Comparison of ENCODE assay signal across 27 cellular contexts in genomic region chr7:51188987-51189386, GRCh38.
DNase-seq lines count a peak whose midpoint lies in the region; ATAC-seq and TF ChIP-seq lines count a peak whose summit lies in the region.
"Had no signal": no experiment of that assay in that cellular context is flagged by ENCODE, and none has a peak within 500 bp of the region (broad histone marks: within the 10 kb centered on the region; RNA-seq: fewer than 3 reads in every experiment).

No MANE protein-coding gene starts in this region.

- peaks cover 52% of the 10 kb centered on the region for H3K4me1 ChIP-seq in left ventricle myocardium inferior
- peaks cover 3% of the 10 kb centered on the region for H3K4me1 ChIP-seq in right cardiac atrium (ENCODE audit: control insufficient read depth, insufficient read depth, low read length)
- H3K4me1 ChIP-seq: SJCRH30 had no signal

- H3K36me3 ChIP-seq in left ventricle myocardium inferior = no peaks in the 10 kb centered on the region
- H3K36me3 ChIP-seq: SJCRH30 had no signal

- no peak for TF ChIP-seq CTCF in left ventricle myocardium inferior (IDR thresholded peaks at IDR 0.05; ENCODE audit: borderline replicate concordance)

- H3K27ac ChIP-seq in left ventricle myocardium inferior (replicated peaks) (peak overlapping the region; percentile 88), right cardiac atrium (ENCODE audit: low read length) (no peak overlapping the region)
- H3K27ac ChIP-seq: 22Rv1, C4-2B, SJCRH30 had no signal

- DNase-seq in left ventricle myocardium inferior (no peak), right cardiac atrium (no peak), foreskin melanocyte (peak; percentile 46), pons (ENCODE audit: low spot score) (peak; percentile 63), NCI-H1092 (lab: John Stamatoyannopoulos, UW) (no peak)
- no peak for DNase-seq in activated naive CD4-positive, alpha-beta T cell treated with anti-CD3 and anti-CD28 coated beads, Interleukin-2, amount 50 U/mL, for 16 hours
- DNase-seq: CD8-positive, alpha-beta T cell; DMS 273 treated with DMSO at 0.1 percent for 48 hours; DMS79; EL; H7; Kasumi-1; NCI-H1105; NCI-H1436 treated with DMSO at 0.1 percent for 48 hours; NCI-H1930; NCI-H2107; NCI-H446; NCI-H526; NCI-H82; NK-92 treated with Interleukin-12 subunit alpha and Interleukin-12 subunit beta, amount 100 ng/mL, for 24 hours; PC-3; SJCRH30 had no signal

- no peak overlapping the region for H3K4me3 ChIP-seq in left ventricle myocardium inferior
- no peak overlapping the region for H3K4me3 ChIP-seq in right cardiac atrium (ENCODE audit: low read length)
- H3K4me3 ChIP-seq: K562, SJCRH30 had no signal

- no peaks in the 10 kb centered on the region for H3K9me3 ChIP-seq in left ventricle myocardium inferior (replicated peaks)
- H3K9me3 ChIP-seq in right cardiac atrium (ENCODE audit: control insufficient read depth, low read length) = no peaks in the 10 kb centered on the region
- H3K9me3 ChIP-seq: SJCRH30 had no signal

- intact Hi-C loops in left ventricle myocardium inferior (cut with micrococcal nuclease) (no loop called here), right cardiac atrium (cut with DNase I) (no loop called here)

- no peak for ATAC-seq in right cardiac atrium
- no peak for ATAC-seq in GM18907 (IDR thresholded peaks at IDR 0.05; ENCODE audit: unreplicated experiment)
- no peak for ATAC-seq in HG02852 (IDR thresholded peaks at IDR 0.05; ENCODE audit: unreplicated experiment)
- ATAC-seq: CD8-positive, alpha-beta T cell; K562; PC-3 had no signal

- 94% methylated on average over 3 of the region's 3 CpGs for WGBS in right cardiac atrium

- H3K27me3 ChIP-seq in left ventricle myocardium inferior (ENCODE audit: low read depth) = no peaks in the 10 kb centered on the region
- no peaks in the 10 kb centered on the region for H3K27me3 ChIP-seq in right cardiac atrium (ENCODE audit: control insufficient read depth, insufficient read depth)
- H3K27me3 ChIP-seq: SJCRH30 had no signal

Comparison
In these comparisons a context has a peak if more than half of its experiments do, and no peak if none do; other contexts are left out.
1. DNase-seq: peak in foreskin melanocyte (single experiment) and pons (single experiment); none in left ventricle myocardium inferior (single experiment), right cardiac atrium (0 of 3), activated naive CD4-positive, alpha-beta T cell treated with anti-CD3 and anti-CD28 coated beads, Interleukin-2, amount 50 U/mL, for 16 hours (single experiment) and NCI-H1092 (single experiment).